Comparison of ENCODE assay signal across 14 cellular contexts in genomic region chr2:159873136-159873728, GRCh38. TPM values are rescaled to one million over a fixed set of nuclear protein-coding genes. Genes with fewer than 3 reads are reported as not detected.
DNase-seq lines count a peak whose midpoint lies in the region; ATAC-seq, FAIRE-seq and TF ChIP-seq lines count a peak whose summit lies in the region.
"Had no signal": no experiment of that assay in that cellular context is flagged by ENCODE, and none has a peak within 500 bp of the region (broad histone marks: within the 10 kb centered on the region; RNA-seq: fewer than 3 reads in every experiment).

No MANE protein-coding gene starts in this region.

- H3K27me3 Mint-ChIP-seq in activated CD8-positive, alpha-beta memory T cell treated with anti-CD3 and anti-CD28 coated beads, Interleukin-2, amount 10 ng/mL, durations not matched to agents 7 days and 5 days, result no peaks in the 10 kb centered on the region

- CTCF ChIA-PET in activated CD8-positive, alpha-beta memory T cell treated with anti-CD3 and anti-CD28 coated beads, Interleukin-2, amount 10 ng/mL, durations not matched to agents 7 days and 5 days (lab: Charles Lee), result no interaction called here

- no peak for FAIRE-seq in urothelium cell line (lab: Jason Lieb, UNC)

- H3K36me3 Mint-ChIP-seq in activated CD8-positive, alpha-beta memory T cell treated with anti-CD3 and anti-CD28 coated beads, Interleukin-2, amount 10 ng/mL, durations not matched to agents 7 days and 5 days, result peaks cover 56% of the 10 kb centered on the region

- TF ChIP-seq POLR2A in erythroblast (IDR thresholded peaks at IDR 0.05; ENCODE audit: low read length), result no peak

- no peak overlapping the region for H3K27ac Mint-ChIP-seq in activated CD8-positive, alpha-beta memory T cell treated with anti-CD3 and anti-CD28 coated beads, Interleukin-2, amount 10 ng/mL, durations not matched to agents 7 days and 5 days

- no peaks in the 10 kb centered on the region for H3K9me3 Mint-ChIP-seq in activated CD8-positive, alpha-beta memory T cell treated with anti-CD3 and anti-CD28 coated beads, Interleukin-2, amount 10 ng/mL, durations not matched to agents 7 days and 5 days (ENCODE audit: low read depth)

- H3K4me1 Mint-ChIP-seq in activated CD8-positive, alpha-beta memory T cell treated with anti-CD3 and anti-CD28 coated beads, Interleukin-2, amount 10 ng/mL, durations not matched to agents 7 days and 5 days, result no peaks in the 10 kb centered on the region

- no peak for DNase-seq in activated CD8-positive, alpha-beta memory T cell treated with anti-CD3 and anti-CD28 coated beads, Interleukin-2, amount 10 ng/mL, durations not matched to agents 7 days and 5 days
- no peak for DNase-seq in activated CD8-positive, alpha-beta memory T cell treated with anti-CD3 and anti-CD28 coated beads, Interleukin-2, amount 50 U/mL, for 4 hours
- peak; percentile 51 to 54 for DNase-seq in NOMO-1 (lab: John Stamatoyannopoulos, UW; ENCODE audit: unreplicated experiment in 2 of 2)
- DNase-seq in erythroblast (lab: John Stamatoyannopoulos, UW), result peak; percentile 16 to 25
- peak; percentile 8 for DNase-seq in urothelium cell line (ENCODE audit: low spot score)
- no peak for DNase-seq in pons (ENCODE audit: low spot score)
- DNase-seq in NCI-H2107 (lab: John Stamatoyannopoulos, UW), result no peak
- DNase-seq: amygdala; gastrocnemius medialis; GDM1; NCI-H1436 treated with DMSO at 0.1 percent for 48 hours; stimulated activated CD4-positive, alpha-beta T cell treated with anti-CD3 and anti-CD28 coated beads, Interleukin-12 subunit alpha, Interleukin-12 subunit beta, amount 100 ng/mL, for 4 hours; T-helper 9 cell had no signal

- ATAC-seq in activated CD8-positive, alpha-beta memory T cell treated with anti-CD3 and anti-CD28 coated beads, Interleukin-2, amount 10 ng/mL, durations not matched to agents 7 days and 5 days, result peak; percentile 39
- ATAC-seq in GM19328 (IDR thresholded peaks at IDR 0.05; ENCODE audit: unreplicated experiment), result no peak
- ATAC-seq: gastrocnemius medialis had no signal

- H3K4me3 Mint-ChIP-seq in activated CD8-positive, alpha-beta memory T cell treated with anti-CD3 and anti-CD28 coated beads, Interleukin-2, amount 10 ng/mL, durations not matched to agents 7 days and 5 days, result no peak overlapping the region

RNA-seq across cellular contexts. Expression of gene LY75, which starts 31.3 kb away (rescaled TPM):
- 10 to 100 TPM; 20.9 to 23.4 TPM for total RNA-seq in activated CD8-positive, alpha-beta memory T cell treated with anti-CD3 and anti-CD28 coated beads, Interleukin-2, amount 10 ng/mL, durations not matched to agents 7 days and 5 days

Comparison
In these comparisons a context has a peak if more than half of its experiments do, and no peak if none do; other contexts are left out.
1. DNase-seq: peak in NOMO-1 (2 of 2), erythroblast (2 of 2) and urothelium cell line (single experiment); none in activated CD8-positive, alpha-beta memory T cell treated with anti-CD3 and anti-CD28 coated beads, Interleukin-2, amount 10 ng/mL, durations not matched to agents 7 days and 5 days (single experiment), activated CD8-positive, alpha-beta memory T cell treated with anti-CD3 and anti-CD28 coated beads, Interleukin-2, amount 50 U/mL, for 4 hours (single experiment), pons (single experiment) and NCI-H2107 (single experiment).